8 cellular contexts compared by ENCODE assay signal in the genomic region with DNA sequence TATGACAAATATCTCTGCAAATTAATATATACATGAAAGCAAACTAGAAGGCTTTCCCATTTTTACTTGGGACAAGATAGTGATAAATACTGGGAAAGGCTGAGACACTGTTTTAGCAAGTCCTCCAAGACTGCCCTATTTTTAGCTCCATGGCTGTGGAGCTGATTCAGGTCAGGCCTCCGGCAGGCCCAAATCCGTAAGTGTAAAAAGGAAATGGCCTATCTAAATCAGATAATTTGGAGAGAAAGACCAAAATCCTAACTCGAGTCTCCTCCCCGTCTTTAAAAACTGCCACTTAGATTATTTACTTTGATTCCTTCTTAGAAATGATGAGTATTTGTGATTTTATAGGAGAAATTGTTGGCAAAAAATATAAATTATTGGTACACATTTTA. TPM values are rescaled to one million over a fixed set of nuclear protein-coding genes. Genes with fewer than 3 reads are reported as not detected.
A peak's percentile ranks its signal among the peaks of the same experiment; 100 is the strongest.
DNase-seq lines count a peak whose midpoint lies in the region; ATAC-seq and TF ChIP-seq lines count a peak whose summit lies in the region.

No MANE protein-coding gene starts in this region.

- H3K27ac Mint-ChIP-seq in type B pancreatic cell = peak overlapping the region; percentile 98

- H3K4me3 Mint-ChIP-seq in activated T-cell treated with anti-CD3 and anti-CD28 coated beads, Interleukin-2, amount 50 U/mL, for 4 hours = peak overlapping the region; percentile 88
- H3K4me3 Mint-ChIP-seq in type B pancreatic cell = peak overlapping the region; percentile 97

- no peak for DNase-seq in activated T-cell treated with anti-CD3 and anti-CD28 coated beads, Interleukin-2, amount 50 U/mL, for 4 hours
- DNase-seq in activated T-cell treated with anti-CD3 and anti-CD28 coated beads for 4 hours (no peak), amniotic epithelial cell (ENCODE audit: low read depth) (peak; percentile 38), kidney tubule cell (ENCODE audit: low spot score) (peak; percentile 29), type B pancreatic cell (ENCODE audit: extremely low spot score, unreplicated experiment) (no peak), NCI-H345 treated with DMSO at 0.1 percent for 48 hours (lab: John Stamatoyannopoulos, UW; ENCODE audit: unreplicated experiment) (no peak), DMS114 treated with DMSO at 0.1 percent for 48 hours (lab: John Stamatoyannopoulos, UW; ENCODE audit: unreplicated experiment) (no peak)

- peaks cover 49% of the 10 kb centered on the region for H3K4me1 Mint-ChIP-seq in activated T-cell treated with anti-CD3 and anti-CD28 coated beads, Interleukin-2, amount 50 U/mL, for 4 hours (ENCODE audit: low read depth)
- peaks cover 23% of the 10 kb centered on the region for H3K4me1 Mint-ChIP-seq in type B pancreatic cell (ENCODE audit: unreplicated experiment)

- ATAC-seq in activated T-cell treated with anti-CD3 and anti-CD28 coated beads, Interleukin-2, amount 50 U/mL, for 4 hours = no peak
- ATAC-seq in HG02588 (IDR thresholded peaks at IDR 0.05; ENCODE audit: unreplicated experiment) = no peak

- no peak for TF ChIP-seq CTCF in type B pancreatic cell (conservative IDR thresholded peaks at IDR 0.05)

- peaks cover 20% of the 10 kb centered on the region for H3K36me3 Mint-ChIP-seq in activated T-cell treated with anti-CD3 and anti-CD28 coated beads, Interleukin-2, amount 50 U/mL, for 4 hours (ENCODE audit: insufficient read depth)
- H3K36me3 Mint-ChIP-seq in type B pancreatic cell = peaks cover 11% of the 10 kb centered on the region

- no peaks in the 10 kb centered on the region for H3K9me3 Mint-ChIP-seq in activated T-cell treated with anti-CD3 and anti-CD28 coated beads, Interleukin-2, amount 50 U/mL, for 4 hours
- no peaks in the 10 kb centered on the region for H3K9me3 Mint-ChIP-seq in type B pancreatic cell

- H3K27me3 Mint-ChIP-seq in activated T-cell treated with anti-CD3 and anti-CD28 coated beads, Interleukin-2, amount 50 U/mL, for 4 hours (ENCODE audit: low read depth) = no peaks in the 10 kb centered on the region
- no peaks in the 10 kb centered on the region for H3K27me3 Mint-ChIP-seq in type B pancreatic cell

RNA-seq across cellular contexts. Expression of a gene that starts 2.9 kb away (rescaled TPM):
- total RNA-seq in activated T-cell treated with anti-CD3 and anti-CD28 coated beads, Interleukin-2, amount 50 U/mL, for 4 hours = 100 to 1,000 TPM in 2 of 3 donors, 10 to 100 TPM in 1; 94.4 to 113 (median 103) TPM
- 38.8 and 39.0 TPM in 2 replicates for total RNA-seq in type B pancreatic cell (ENCODE audit: low replicate concordance)

Comparison
In these comparisons a context has a peak if more than half of its experiments do, and no peak if none do; other contexts are left out.
1. DNase-seq: peak in amniotic epithelial cell (single experiment) and kidney tubule cell (single experiment); none in activated T-cell treated with anti-CD3 and anti-CD28 coated beads, Interleukin-2, amount 50 U/mL, for 4 hours (single experiment), activated T-cell treated with anti-CD3 and anti-CD28 coated beads for 4 hours (single experiment), type B pancreatic cell (single experiment), NCI-H345 treated with DMSO at 0.1 percent for 48 hours (single experiment) and DMS114 treated with DMSO at 0.1 percent for 48 hours (single experiment).